Comparison of ENCODE assay signal across 8 cellular contexts in the genomic region with DNA sequence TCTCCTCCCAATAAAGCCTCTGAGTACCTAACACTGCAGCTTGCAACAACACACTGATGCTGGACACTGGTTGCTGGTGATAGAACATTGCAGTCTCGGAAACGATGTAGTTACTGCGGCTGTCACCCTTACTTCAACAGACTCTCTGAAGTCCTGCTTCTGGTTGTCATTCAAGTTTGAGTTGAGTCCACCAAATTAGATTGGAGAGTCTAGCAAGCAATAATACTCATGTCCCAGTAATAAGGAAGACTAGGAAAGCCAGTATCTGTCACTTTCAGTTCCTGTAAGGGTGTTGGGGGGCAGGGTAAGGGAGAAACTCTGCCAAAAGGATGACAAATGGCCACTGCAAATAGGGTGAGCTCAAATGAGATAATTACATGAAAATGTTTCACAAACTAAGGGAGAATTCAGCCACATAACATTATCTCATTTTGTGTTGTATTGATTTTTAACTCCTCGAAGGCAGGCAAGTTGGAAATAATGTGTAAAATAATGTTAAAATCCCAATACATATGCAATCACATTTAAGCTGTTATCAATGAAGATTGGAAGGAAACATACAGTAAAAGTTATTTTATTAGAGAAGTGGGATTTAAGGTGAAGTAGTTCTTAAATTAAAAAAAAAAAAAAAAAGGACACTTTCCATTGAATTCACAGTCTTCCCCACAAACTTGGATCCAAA. TPM values are rescaled to one million over a fixed set of nuclear protein-coding genes. Genes with fewer than 3 reads are reported as not detected.
DNase-seq lines count a peak whose midpoint lies in the region; ATAC-seq, FAIRE-seq and TF ChIP-seq lines count a peak whose summit lies in the region.

No MANE protein-coding gene starts in this region.

- no peak for TF ChIP-seq CTCF in K562 (IDR thresholded peaks at IDR 0.05 in 2 of 3, conservative IDR thresholded peaks at IDR 0.05 in 1 of 3; ENCODE audit: insufficient read depth in 2 of 3, low read depth in 1 of 3, low read length in 3 of 3)

- peak overlapping the region; percentile 52 to 88 for H3K9ac ChIP-seq in K562 (ENCODE audit: insufficient read depth in 1 of 2, low read depth in 2 of 2, low read length in 2 of 2)

- H3K27me3 ChIP-seq in K562 (ENCODE audit: control insufficient read depth in 2 of 2, insufficient read depth in 2 of 2, low read length in 2 of 2): no peaks in the 10 kb centered on the region

- no peaks in the 10 kb centered on the region for H3K27me3 Mint-ChIP-seq in activated naive CD4-positive, alpha-beta T cell treated with anti-CD3 and anti-CD28 coated beads, Interleukin-2, amount 10 ng/mL, durations not matched to agents 7 days and 5 days

- no peaks in the 10 kb centered on the region for H3K9me3 ChIP-seq in K562 (replicated peaks; ENCODE audit: control insufficient read depth, insufficient read depth, low read depth, low read length)

- CTCF ChIA-PET in activated naive CD4-positive, alpha-beta T cell treated with anti-CD3 and anti-CD28 coated beads, Interleukin-2, amount 10 ng/mL, durations not matched to agents 7 days and 5 days (lab: Charles Lee): interaction anchor here (3.2 kb wide), 1 partner anchor 64 kb away, joined by 9 read pairs; a partner anchor contains a TSS
- CTCF ChIA-PET in K562 (lab: Yijun Ruan, JAX; ENCODE audit: low intra/inter-chr PET ratio): interaction anchor here (0.5 kb wide), 1 partner anchor 41 kb away, joined by 3 read pairs; no protein-coding TSS in a partner anchor

- no peak for TF ChIP-seq EP300 in K562 (IDR thresholded peaks at IDR 0.05; ENCODE audit: low read length)

- peaks cover 30% of the 10 kb centered on the region for H3K4me1 Mint-ChIP-seq in activated naive CD4-positive, alpha-beta T cell treated with anti-CD3 and anti-CD28 coated beads, Interleukin-2, amount 10 ng/mL, durations not matched to agents 7 days and 5 days

- FAIRE-seq in K562 (lab: Jason Lieb, UNC): no peak

- no peaks in the 10 kb centered on the region; a peak in 2 of 5 replicates for H3K4me1 ChIP-seq in K562 (replicated peaks in 1 of 2; ENCODE audit: control insufficient read depth in 2 of 2, insufficient read depth in 2 of 2, low read length in 2 of 2)

- BruUV-seq in K562 (replicated peaks; lab: Mats Ljungman, UMichigan): TSS peak; percentile 88

- no peaks in the 10 kb centered on the region for H3K36me3 ChIP-seq in K562 (ENCODE audit: control insufficient read depth, insufficient read depth, low read length)

- H3K36me3 Mint-ChIP-seq in activated naive CD4-positive, alpha-beta T cell treated with anti-CD3 and anti-CD28 coated beads, Interleukin-2, amount 10 ng/mL, durations not matched to agents 7 days and 5 days: peaks cover 2% of the 10 kb centered on the region

- no peaks in the 10 kb centered on the region for H3K9me3 Mint-ChIP-seq in activated naive CD4-positive, alpha-beta T cell treated with anti-CD3 and anti-CD28 coated beads, Interleukin-2, amount 10 ng/mL, durations not matched to agents 7 days and 5 days

- 0% methylated on average over 3 of the region's 4 CpGs for WGBS in K562 (ENCODE audit: insufficient coverage, low coverage, missing lambda C conversion rate)

- TF ChIP-seq RAD21 in K562 (CRISPR knock-in tag; conservative IDR thresholded peaks at IDR 0.05 in 1 of 2, IDR thresholded peaks at IDR 0.05 in 1 of 2): no peak

- intact Hi-C loops in K562 (cut with micrococcal nuclease): loop anchor here (10.0 kb wide), 1 partner anchor 61 kb away; a partner anchor contains a TSS
- intact Hi-C loops in left colon (cut with DNase I, micrococcal nuclease): no loop called here

- H3K27ac Mint-ChIP-seq in activated naive CD4-positive, alpha-beta T cell treated with anti-CD3 and anti-CD28 coated beads, Interleukin-2, amount 10 ng/mL, durations not matched to agents 7 days and 5 days: peak overlapping the region; percentile 85

- peak overlapping the region; percentile 83 for H3K4me3 Mint-ChIP-seq in activated naive CD4-positive, alpha-beta T cell treated with anti-CD3 and anti-CD28 coated beads, Interleukin-2, amount 10 ng/mL, durations not matched to agents 7 days and 5 days

- no peaks in the 10 kb centered on the region for H3K9me1 ChIP-seq in K562 (ENCODE audit: control insufficient read depth, insufficient read depth, low read length)

- H3K79me2 ChIP-seq in K562 (ENCODE audit: control insufficient read depth, insufficient read depth, low read length): peaks cover 17% of the 10 kb centered on the region

- H3K4me3 ChIP-seq in K562: peak overlapping the region; percentile 49

- no peaks in the 10 kb centered on the region for H4K20me1 ChIP-seq in K562 (replicated peaks; ENCODE audit: control insufficient read depth, insufficient read depth, low read length)

- POLR2A ChIA-PET in K562 (lab: Yijun Ruan, JAX): interaction anchor here (0.6 to 1.7 kb wide), 7 partner anchors 8 to 80 kb away, joined by 3 to 8 read pairs (median 5); a partner anchor contains a TSS

- H3K27ac ChIP-seq in K562 (ENCODE audit: extremely low read depth, low read depth, low read length): peak overlapping the region; percentile 96

- ATAC-seq in K562 (peak; percentile 75), left colon (peak; percentile 63)

- H3K4me2 ChIP-seq in K562 (ENCODE audit: insufficient read depth, low read length): peak overlapping the region; percentile 87

- DNase-seq in activated naive CD4-positive, alpha-beta T cell treated with anti-CD3 and anti-CD28 coated beads, Interleukin-2, amount 10 ng/mL, durations not matched to agents 7 days and 5 days: no peak
- DNase-seq in activated naive CD4-positive, alpha-beta T cell treated with anti-CD3 and anti-CD28 coated beads, Interleukin-2, amount 50 U/mL, for 16 hours: no peak
- DNase-seq in NAMALWA (ENCODE audit: low spot score): peak; percentile 58
- peak in 2 of 4 experiments; percentile 15 to 45 for DNase-seq in K562 (ENCODE audit: extremely low read depth in 1 of 4, low spot score in 3 of 4)
- peak in 1 of 2 donors; percentile 39 for DNase-seq in left colon
- DNase-seq in superior temporal gyrus (ENCODE audit: extremely low spot score): peak; percentile 49
- no peak for DNase-seq in stimulated activated CD4-positive, alpha-beta T cell treated with anti-CD3 and anti-CD28 coated beads, Interleukin-4, amount 100 ng/mL, for 4 hours
- no peak for DNase-seq in D341Med (ENCODE audit: low spot score)

- H2AFZ ChIP-seq in K562 (ENCODE audit: low read depth, low read length): peak overlapping the region; percentile 71

- TF ChIP-seq POLR2A in K562 (conservative IDR thresholded peaks at IDR 0.05): no peak

- in situ Hi-C loops in K562 (cut with MboI): no loop called here

RNA-seq across cellular contexts. Expression of a gene that starts 0.8 kb away (rescaled TPM):
- total RNA-seq in K562 (2011; cell fraction: chromatin; rRNA removed; ENCODE audit: low replicate concordance): 11.8 and 13.2 TPM in 2 replicates
- 5.3 and 6.6 TPM in 2 replicates for total RNA-seq in K562 (2011; cell fraction: nucleolus; rRNA removed)
- 6.5 and 12.4 TPM in 2 replicates for total RNA-seq in K562 (2011; cell fraction: nucleoplasm; rRNA removed)
- total RNA-seq in K562 (2014; rRNA removed) (6.1 and 8.2 TPM in 2 replicates), K562 (2014; rRNA removed; fragmentation: Illumina TruSeq; extraction: Trizol) (12.7 and 14.7 TPM in 2 replicates), K562 (2015; rRNA removed; fragmentation: Illumina TruSeq; extraction: Trizol) (10.8 and 13.2 TPM in 2 replicates), K562 (2021) (8.5 and 9.3 TPM in 2 replicates), left colon (10 to 100 TPM; 14.9 to 17.2 TPM)
- polyA plus RNA-seq in K562 (2011; rRNA removed) (6.5 and 11.1 TPM in 2 replicates), K562 (2014; fragmentation: Illumina TruSeq; extraction: Trizol) (9.3 and 11.9 TPM in 2 replicates), K562 (2014; fragmentation: Nextera tagmentation; extraction: Ambion mirVana) (1 to 10 TPM; 7.9 to 8.4 TPM), K562 (2014; rRNA removed) (8.6 and 8.7 TPM in 2 replicates)
- polyA plus RNA-seq in K562 (2011; cell fraction: cytosol; rRNA removed): 3.4 and 5.4 TPM in 2 replicates
- polyA plus RNA-seq in K562 (2011; cell fraction: nucleus; rRNA removed): 4.5 and 4.8 TPM in 2 replicates
- 7.4 and 9.1 TPM in 2 replicates for polyA plus RNA-seq in K562 (2012)
- 7.5 and 11.0 TPM in 2 replicates for polyA minus RNA-seq in K562 (2011; rRNA and poly(A)+ RNA removed)
- polyA minus RNA-seq in K562 (2011; cell fraction: cytosol; rRNA and poly(A)+ RNA removed): 4.1 and 6.0 TPM in 2 replicates
- 8.2 and 9.4 TPM in 2 replicates for polyA minus RNA-seq in K562 (2011; cell fraction: nucleus; rRNA and poly(A)+ RNA removed)

RNA-seq across cellular contexts. Expression of a gene that starts 8.3 kb away (rescaled TPM):
- total RNA-seq in K562 (2011; cell fraction: chromatin; rRNA removed; ENCODE audit: low replicate concordance): 10.5 and 32.0 TPM in 2 replicates
- total RNA-seq in K562 (2011; cell fraction: nucleolus; rRNA removed): 5.3 TPM in 2 replicates
- 8.2 and 13.6 TPM in 2 replicates for total RNA-seq in K562 (2011; cell fraction: nucleoplasm; rRNA removed)
- total RNA-seq in K562 (2014; rRNA removed) (16.4 and 18.0 TPM in 2 replicates), K562 (2014; rRNA removed; fragmentation: Illumina TruSeq; extraction: Trizol) (18.3 and 21.7 TPM in 2 replicates), K562 (2015; rRNA removed; fragmentation: Illumina TruSeq; extraction: Trizol) (14.7 and 16.6 TPM in 2 replicates), K562 (2021) (17.9 and 19.2 TPM in 2 replicates), left colon (10 to 100 TPM; 26.8 to 28.8 TPM)
- polyA plus RNA-seq in K562 (2011; rRNA removed) (8.9 and 10.1 TPM in 2 replicates), K562 (2014; fragmentation: Illumina TruSeq; extraction: Trizol) (20.7 and 21.1 TPM in 2 replicates), K562 (2014; fragmentation: Nextera tagmentation; extraction: Ambion mirVana) (1 to 10 TPM; 3.5 to 3.8 TPM), K562 (2014; rRNA removed) (9.4 and 10.4 TPM in 2 replicates)
- 5.0 and 5.5 TPM in 2 replicates for polyA plus RNA-seq in K562 (2011; cell fraction: cytosol; rRNA removed)
- 7.0 and 7.2 TPM in 2 replicates for polyA plus RNA-seq in K562 (2011; cell fraction: nucleus; rRNA removed)
- 15.9 and 17.2 TPM in 2 replicates for polyA plus RNA-seq in K562 (2012)
- 22.6 and 27.9 TPM in 2 replicates for polyA minus RNA-seq in K562 (2011; rRNA and poly(A)+ RNA removed)
- polyA minus RNA-seq in K562 (2011; cell fraction: cytosol; rRNA and poly(A)+ RNA removed): 8.9 and 18.3 TPM in 2 replicates
- 6.1 and 12.0 TPM in 2 replicates for polyA minus RNA-seq in K562 (2011; cell fraction: nucleus; rRNA and poly(A)+ RNA removed)

RNA-seq across cellular contexts. Expression of a gene that starts 50.1 kb away (rescaled TPM):
- not detected in 2 replicates for total RNA-seq in K562 (2011; cell fraction: chromatin; rRNA removed; ENCODE audit: low replicate concordance)
- total RNA-seq in K562 (2011; cell fraction: nucleolus; rRNA removed): not detected in 2 replicates
- total RNA-seq in K562 (2011; cell fraction: nucleoplasm; rRNA removed): not detected in 2 replicates
- total RNA-seq in K562 (2014; rRNA removed) (not detected in 2 replicates), K562 (2014; rRNA removed; fragmentation: Illumina TruSeq; extraction: Trizol) (not detected in 2 replicates), K562 (2015; rRNA removed; fragmentation: Illumina TruSeq; extraction: Trizol) (not detected in 2 replicates), K562 (2021) (not detected in 2 replicates), left colon (100 to 1,000 TPM in 1 of 2 donors, 10 to 100 TPM in 1; 98.5 to 116 TPM)
- polyA plus RNA-seq in K562 (2011; rRNA removed) (not detected in 2 replicates), K562 (2014; fragmentation: Illumina TruSeq; extraction: Trizol) (not detected in 2 replicates), K562 (2014; fragmentation: Nextera tagmentation; extraction: Ambion mirVana) (not detected), K562 (2014; rRNA removed) (not detected in 2 replicates)
- not detected in 2 replicates for polyA plus RNA-seq in K562 (2011; cell fraction: cytosol; rRNA removed)
- not detected in 2 replicates for polyA plus RNA-seq in K562 (2011; cell fraction: nucleus; rRNA removed)
- not detected in 2 replicates for polyA plus RNA-seq in K562 (2012)
- not detected in 2 replicates for polyA minus RNA-seq in K562 (2011; rRNA and poly(A)+ RNA removed)
- polyA minus RNA-seq in K562 (2011; cell fraction: cytosol; rRNA and poly(A)+ RNA removed): not detected in 2 replicates
- polyA minus RNA-seq in K562 (2011; cell fraction: nucleus; rRNA and poly(A)+ RNA removed): not detected in 2 replicates

Comparison
In these comparisons a context has a peak if more than half of its experiments do, and no peak if none do; other contexts are left out.
1. DNase-seq: peak in NAMALWA (single experiment) and superior temporal gyrus (single experiment); none in activated naive CD4-positive, alpha-beta T cell treated with anti-CD3 and anti-CD28 coated beads, Interleukin-2, amount 10 ng/mL, durations not matched to agents 7 days and 5 days (single experiment), activated naive CD4-positive, alpha-beta T cell treated with anti-CD3 and anti-CD28 coated beads, Interleukin-2, amount 50 U/mL, for 16 hours (single experiment), stimulated activated CD4-positive, alpha-beta T cell treated with anti-CD3 and anti-CD28 coated beads, Interleukin-4, amount 100 ng/mL, for 4 hours (0 of 2) and D341Med (single experiment).
2. RNA of a gene that starts 50.1 kb away (total RNA-seq): 98.5 to 116 TPM in left colon; not detected in K562; every median in the first group is over 10 times any median in the second.